ENCODE assay signal across 8 cellular contexts in genomic region chr6:27388293-27389197, GRCh38. TPM values are rescaled to one million over a fixed set of nuclear protein-coding genes. Genes with fewer than 3 reads are reported as not detected.
A peak's percentile ranks its signal among the peaks of the same experiment; 100 is the strongest.
DNase-seq lines count a peak whose midpoint lies in the region; ATAC-seq, FAIRE-seq and TF ChIP-seq lines count a peak whose summit lies in the region.

Gene ZNF391 (plus strand): TSS chr6:27388759. CDS start chr6:27400371, 11,612 bp downstream.

- peak within 1 kb of the TSS; percentile 37 for H3K27ac ChIP-seq in PC-9
- peak within 1 kb of the TSS; percentile 13 for H3K27ac ChIP-seq in fibroblast of lung (ENCODE audit: insufficient read depth, low read length)

- peak within 1 kb of the TSS; percentile 48 for H3K9ac ChIP-seq in fibroblast of lung (ENCODE audit: insufficient read depth, low read length)

- H3K9me3 ChIP-seq in PC-9 (ENCODE audit: insufficient read depth, low read depth), result no peaks in the 10 kb centered on the region
- no peaks in the 10 kb centered on the region for H3K9me3 ChIP-seq in fibroblast of lung (ENCODE audit: control insufficient read depth, insufficient read depth, low read depth, low read length)

- TF ChIP-seq CTCF in PC-9 (conservative IDR thresholded peaks at IDR 0.05), result no peak
- TF ChIP-seq CTCF in fibroblast of lung (conservative IDR thresholded peaks at IDR 0.05 in 1 of 2, IDR thresholded peaks at IDR 0.05 in 1 of 2; ENCODE audit: low read depth in 1 of 2, low read length in 2 of 2), result no peak

- H3K36me3 Mint-ChIP-seq in activated T-cell treated with anti-CD3 and anti-CD28 coated beads, Interleukin-2, amount 50 U/mL, for 72 hours (ENCODE audit: insufficient read depth in 2 of 2), result peaks cover 3% of the 10 kb centered on the region in 2 donors
- peaks cover 0 to 4% (median under 1%) of the 10 kb centered on the region in 3 donors for H3K36me3 Mint-ChIP-seq in naive thymus-derived CD8-positive, alpha-beta T cell
- H3K36me3 Mint-ChIP-seq in stimulated activated naive B cell treated with anti-CD40 and anti-IgM and Interleukin-4, amounts not matched to agents 10 μg/mL and 1 μg/mL and 100 μg/mL, for 72 hours, result peaks cover under 1 to 2% of the 10 kb centered on the region in 2 donors

- H2AFZ ChIP-seq in PC-9 (peak within 1 kb of the TSS; percentile 92), fibroblast of lung (ENCODE audit: low read length) (peak within 1 kb of the TSS; percentile 99)

- H3K9me3 Mint-ChIP-seq in activated T-cell treated with anti-CD3 and anti-CD28 coated beads, Interleukin-2, amount 50 U/mL, for 72 hours, result peaks cover 0 to 2% of the 10 kb centered on the region in 2 donors
- H3K9me3 Mint-ChIP-seq in naive thymus-derived CD8-positive, alpha-beta T cell, result peaks cover 0 to 3% (median under 1%) of the 10 kb centered on the region in 9 donors
- H3K9me3 Mint-ChIP-seq in stimulated activated naive B cell treated with anti-CD40 and anti-IgM and Interleukin-4, amounts not matched to agents 10 μg/mL and 1 μg/mL and 100 μg/mL, for 72 hours, result peaks cover 1 to 2% of the 10 kb centered on the region in 2 donors

- ATAC-seq in GM21367 (IDR thresholded peaks at IDR 0.05; ENCODE audit: unreplicated experiment), result peak; percentile 84
- ATAC-seq in activated T-cell treated with anti-CD3 and anti-CD28 coated beads, Interleukin-2, amount 50 U/mL, for 72 hours (replicated peaks in 1 of 2), result peak; percentile 94
- ATAC-seq in naive thymus-derived CD8-positive, alpha-beta T cell, result peak; percentile 90 to 91
- ATAC-seq in stimulated activated naive B cell treated with anti-CD40 and anti-IgM and Interleukin-4, amounts not matched to agents 10 μg/mL and 1 μg/mL and 100 μg/mL, for 72 hours (replicated peaks), result peak; percentile 92 to 95

- CTCF ChIA-PET in PC-9 (lab: Charles Lee), result interaction anchor here (1.0 kb wide), 1 partner anchor 364 kb away, joined by 3 read pairs; no protein-coding TSS in a partner anchor

- intact Hi-C loops in PC-9 (cut with micrococcal nuclease; ENCODE audit: unreplicated experiment), result loop anchor here (2.0 kb wide), 1 partner anchor 14 kb away; no protein-coding TSS in a partner anchor

- H3K9me2 ChIP-seq in PC-9 (ENCODE audit: insufficient read depth), result no peaks in the 10 kb centered on the region

- H3K36me3 ChIP-seq in PC-9 (ENCODE audit: low read depth), result no peaks in the 10 kb centered on the region
- H3K36me3 ChIP-seq in fibroblast of lung (ENCODE audit: control insufficient read depth, insufficient read depth, low read length), result no peaks in the 10 kb centered on the region

- H3K27ac Mint-ChIP-seq in activated T-cell treated with anti-CD3 and anti-CD28 coated beads, Interleukin-2, amount 50 U/mL, for 72 hours, result peak within 1 kb of the TSS; percentile 88
- H3K27ac Mint-ChIP-seq in naive thymus-derived CD8-positive, alpha-beta T cell, result peak within 1 kb of the TSS; percentile 92 to 99 (median 96)
- peak within 1 kb of the TSS; percentile 97 for H3K27ac Mint-ChIP-seq in stimulated activated naive B cell treated with anti-CD40 and anti-IgM and Interleukin-4, amounts not matched to agents 10 μg/mL and 1 μg/mL and 100 μg/mL, for 72 hours

- peak within 1 kb of the TSS; percentile 94 to 99 for H3K4me3 Mint-ChIP-seq in activated T-cell treated with anti-CD3 and anti-CD28 coated beads, Interleukin-2, amount 50 U/mL, for 72 hours
- peak within 1 kb of the TSS; percentile 94 to 99 (median 98) for H3K4me3 Mint-ChIP-seq in naive thymus-derived CD8-positive, alpha-beta T cell
- peak within 1 kb of the TSS; percentile 91 to 98 for H3K4me3 Mint-ChIP-seq in stimulated activated naive B cell treated with anti-CD40 and anti-IgM and Interleukin-4, amounts not matched to agents 10 μg/mL and 1 μg/mL and 100 μg/mL, for 72 hours

- peak; percentile 93 for FAIRE-seq in HTR-8/SVneo (lab: Jason Lieb, UNC)

- DNase-seq in D341Med (ENCODE audit: low spot score) (peak; percentile 89), HTR-8/SVneo (ENCODE audit: insufficient read length, low spot score) (peak; percentile 86), PC-9 (peak; percentile 66 to 76), fibroblast of lung (ENCODE audit: low read depth in 2 of 2) (peak; percentile 88 to 92)
- DNase-seq in activated T-cell treated with anti-CD3 and anti-CD28 coated beads, Interleukin-2, amount 50 U/mL, for 72 hours, result peak; percentile 69 to 80
- peak; percentile 37 to 80 (median 66) for DNase-seq in naive thymus-derived CD8-positive, alpha-beta T cell
- DNase-seq in stimulated activated naive B cell treated with anti-CD40 and anti-IgM and Interleukin-4, amounts not matched to agents 10 μg/mL and 1 μg/mL and 100 μg/mL, for 72 hours, result peak; percentile 77

- H4K20me1 ChIP-seq in PC-9 (ENCODE audit: insufficient read depth) (no peaks in the 10 kb centered on the region), fibroblast of lung (ENCODE audit: control insufficient read depth, extremely low read depth, insufficient read depth, low read length) (no peaks in the 10 kb centered on the region)

- H3K4me3 ChIP-seq in PC-9, result peak within 1 kb of the TSS; percentile 65
- H3K4me3 ChIP-seq in fibroblast of lung (replicated peaks in 1 of 4; ENCODE audit: control extremely low read depth in 1 of 4, insufficient read depth in 1 of 4, low read depth in 3 of 4, low read length in 4 of 4), result peak within 1 kb of the TSS; percentile 69 to 83 (median 78)

- POLR2A ChIA-PET in PC-9 (lab: Charles Lee; ENCODE audit: unreplicated experiment), result interaction anchor here (0.6 to 0.7 kb wide), 7 partner anchors 41 to 781 kb away, joined by 3 to 10 read pairs (median 4); no protein-coding TSS in a partner anchor
- POLR2A ChIA-PET in naive thymus-derived CD8-positive, alpha-beta T cell (lab: Charles Lee), result interaction anchor here (0.8 to 2.8 kb wide), 8 partner anchors 8 to 507 kb away, joined by 3 to 15 read pairs (median 3); partner anchors contain the start of gene ZNF184

- no peaks in the 10 kb centered on the region for H3K27me3 Mint-ChIP-seq in activated T-cell treated with anti-CD3 and anti-CD28 coated beads, Interleukin-2, amount 50 U/mL, for 72 hours (ENCODE audit: low read depth)
- no peaks in the 10 kb centered on the region for H3K27me3 Mint-ChIP-seq in naive thymus-derived CD8-positive, alpha-beta T cell
- peaks cover 1 to 16% of the 10 kb centered on the region in 2 donors for H3K27me3 Mint-ChIP-seq in stimulated activated naive B cell treated with anti-CD40 and anti-IgM and Interleukin-4, amounts not matched to agents 10 μg/mL and 1 μg/mL and 100 μg/mL, for 72 hours

- no peaks in the 10 kb centered on the region for H3K27me3 ChIP-seq in PC-9 (ENCODE audit: insufficient read depth, low read depth)
- H3K27me3 ChIP-seq in fibroblast of lung (ENCODE audit: control insufficient read depth, insufficient read depth, low read length), result no peaks in the 10 kb centered on the region

- H3K4me1 Mint-ChIP-seq in activated T-cell treated with anti-CD3 and anti-CD28 coated beads, Interleukin-2, amount 50 U/mL, for 72 hours (ENCODE audit: low read depth), result peaks cover 21% of the 10 kb centered on the region
- peaks cover 14 to 25% (median 18%) of the 10 kb centered on the region in 4 donors for H3K4me1 Mint-ChIP-seq in naive thymus-derived CD8-positive, alpha-beta T cell
- H3K4me1 Mint-ChIP-seq in stimulated activated naive B cell treated with anti-CD40 and anti-IgM and Interleukin-4, amounts not matched to agents 10 μg/mL and 1 μg/mL and 100 μg/mL, for 72 hours, result peaks cover 4 to 12% of the 10 kb centered on the region in 2 donors

- H3K4me1 ChIP-seq in PC-9 (replicated peaks; ENCODE audit: insufficient read depth), result peaks cover 8% of the 10 kb centered on the region; the same call in 1 of the 2 replicates
- H3K4me1 ChIP-seq in fibroblast of lung (ENCODE audit: control insufficient read depth, extremely low read depth, insufficient read depth, low read length), result no peaks in the 10 kb centered on the region

- H3F3A ChIP-seq in PC-9 (ENCODE audit: insufficient read depth, low read depth), result 0 out of 2 replicates have a peak, but pooled peaks cover 6% of the 10 kb centered on the region

- H3K4me2 ChIP-seq in PC-9 (peak within 1 kb of the TSS; percentile 79), fibroblast of lung (ENCODE audit: extremely low read depth, insufficient read depth, low read length) (peak within 1 kb of the TSS; percentile 90)

- H3K79me2 ChIP-seq in PC-9 (ENCODE audit: low read depth) (no peaks in the 10 kb centered on the region), fibroblast of lung (ENCODE audit: control insufficient read depth, insufficient read depth, low read length) (no peaks in the 10 kb centered on the region)

- no TSS peak for BruUV-seq in PC-9 (replicated peaks; lab: Mats Ljungman, UMichigan)

RNA-seq across cellular contexts. Expression of gene ZNF391, which starts in this region (rescaled TPM):
- total RNA-seq in PC-9 (2021) (4.6 and 4.7 TPM in 2 replicates), fibroblast of lung (1.3 and 2.8 TPM in 2 replicates)
- total RNA-seq in activated T-cell treated with anti-CD3 and anti-CD28 coated beads, Interleukin-2, amount 50 U/mL, for 72 hours, result 10 to 100 TPM in 1 of 2 donors, 1 to 10 TPM in 1; 3.9 to 10.1 TPM
- 0.66 and 0.92 TPM in 2 replicates for polyA plus RNA-seq in fibroblast of lung
- polyA plus RNA-seq in fibroblast of lung (2012), result 0.23 and 0.39 TPM in 2 replicates
- 0.20 and 0.52 TPM in 2 replicates for polyA minus RNA-seq in fibroblast of lung (ENCODE audit: low replicate concordance)
- total RNA-seq in naive thymus-derived CD8-positive, alpha-beta T cell, result 1 to 10 TPM; 6.6 to 7.9 TPM
- 1 to 10 TPM; 2.0 to 5.1 (median 3.4) TPM for polyA plus RNA-seq in naive thymus-derived CD8-positive, alpha-beta T cell

Comparison
In these comparisons a context has a peak if more than half of its experiments do, and no peak if none do; other contexts are left out.
1. Peak in every context shown above with its lines: DNase-seq, ATAC-seq, H3K4me3 ChIP-seq and H3K27ac ChIP-seq.